In the genomic region with DNA sequence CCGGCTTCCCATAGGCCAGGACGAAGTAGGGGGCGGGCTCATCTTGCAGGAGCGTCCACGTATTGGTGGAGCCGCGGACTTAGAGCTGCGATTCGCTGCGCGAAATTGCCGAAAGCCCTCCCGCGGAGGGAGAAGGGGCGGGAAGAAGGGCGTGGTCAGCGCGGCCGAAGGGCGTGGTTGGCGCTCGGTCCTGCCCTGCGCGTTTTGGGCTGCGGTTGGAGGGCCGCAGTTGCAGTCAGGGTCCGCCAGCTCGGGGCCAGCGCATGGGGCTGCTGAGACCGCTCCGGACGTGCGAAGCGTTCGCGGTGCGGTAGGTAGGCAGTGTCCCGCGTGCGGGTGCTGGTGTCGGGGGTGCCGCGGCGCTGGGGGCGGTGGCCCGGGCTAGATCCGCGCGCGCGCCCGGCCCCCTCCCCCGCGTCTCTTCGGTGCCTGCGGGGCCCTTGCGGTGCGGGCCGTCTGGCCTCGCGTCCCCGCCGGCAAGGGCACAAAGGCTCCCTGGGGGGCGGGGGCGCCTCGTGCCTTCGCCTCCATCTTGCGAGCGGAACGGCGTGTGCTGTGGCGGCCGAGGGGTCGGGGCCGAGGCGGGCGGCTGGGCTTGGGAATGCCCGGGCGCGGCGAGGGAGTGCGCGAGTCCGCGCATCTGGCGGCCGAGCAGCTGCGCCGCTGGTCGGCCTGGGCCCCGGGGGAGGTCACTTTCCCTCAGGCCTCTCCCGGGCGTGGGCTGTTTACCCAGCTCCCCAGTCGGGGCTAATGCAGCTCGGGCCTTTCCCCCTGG, we compare ENCODE assay signal across 8 cellular contexts. TPM values are rescaled to one million over a fixed set of nuclear protein-coding genes. Genes with fewer than 3 reads are reported as not detected.
DNase-seq lines count a peak whose midpoint lies in the region; ATAC-seq and TF ChIP-seq lines count a peak whose summit lies in the region.

A gene with protein sequence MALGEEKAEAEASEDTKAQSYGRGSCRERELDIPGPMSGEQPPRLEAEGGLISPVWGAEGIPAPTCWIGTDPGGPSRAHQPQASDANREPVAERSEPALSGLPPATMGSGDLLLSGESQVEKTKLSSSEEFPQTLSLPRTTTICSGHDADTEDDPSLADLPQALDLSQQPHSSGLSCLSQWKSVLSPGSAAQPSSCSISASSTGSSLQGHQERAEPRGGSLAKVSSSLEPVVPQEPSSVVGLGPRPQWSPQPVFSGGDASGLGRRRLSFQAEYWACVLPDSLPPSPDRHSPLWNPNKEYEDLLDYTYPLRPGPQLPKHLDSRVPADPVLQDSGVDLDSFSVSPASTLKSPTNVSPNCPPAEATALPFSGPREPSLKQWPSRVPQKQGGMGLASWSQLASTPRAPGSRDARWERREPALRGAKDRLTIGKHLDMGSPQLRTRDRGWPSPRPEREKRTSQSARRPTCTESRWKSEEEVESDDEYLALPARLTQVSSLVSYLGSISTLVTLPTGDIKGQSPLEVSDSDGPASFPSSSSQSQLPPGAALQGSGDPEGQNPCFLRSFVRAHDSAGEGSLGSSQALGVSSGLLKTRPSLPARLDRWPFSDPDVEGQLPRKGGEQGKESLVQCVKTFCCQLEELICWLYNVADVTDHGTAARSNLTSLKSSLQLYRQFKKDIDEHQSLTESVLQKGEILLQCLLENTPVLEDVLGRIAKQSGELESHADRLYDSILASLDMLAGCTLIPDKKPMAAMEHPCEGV (plus strand): TSS at position 202 of the 775 bp plus-strand sequence. CDS start 13,029 bp downstream, outside the sequence.

- H2AFZ ChIP-seq in Loucy (ENCODE audit: low read length): peak within 1 kb of the TSS; percentile 92

- no peaks in the 10 kb centered on the region for H3K9me2 ChIP-seq in Loucy (replicated peaks; ENCODE audit: low read depth, low read length)

- TF ChIP-seq CTCF in Loucy (conservative IDR thresholded peaks at IDR 0.05; ENCODE audit: low read length): no peak
- no peak for TF ChIP-seq CTCF in RWPE2 (IDR thresholded peaks at IDR 0.05; ENCODE audit: poor library complexity, severe bottlenecking)
- TF ChIP-seq CTCF in fibroblast of pulmonary artery (IDR thresholded peaks at IDR 0.05; ENCODE audit: low read length, missing control alignments): no peak
- no peak for TF ChIP-seq CTCF in natural killer cell (IDR thresholded peaks at IDR 0.05)

- no peaks in the 10 kb centered on the region for H3F3A ChIP-seq in Loucy (ENCODE audit: low read depth)

- H3K4me3 Mint-ChIP-seq in natural killer cell: peak within 1 kb of the TSS; percentile 97

- intact Hi-C loops in natural killer cell (cut with micrococcal nuclease): loop anchor here (2.0 to 10.0 kb wide), 3 partner anchors 74 to 412 kb away; a partner anchor contains a TSS

- H3K9me3 ChIP-seq in Loucy (ENCODE audit: insufficient read depth, low read depth, low read length) (no peaks in the 10 kb centered on the region), RWPE2 (ENCODE audit: severe bottlenecking) (no peaks in the 10 kb centered on the region)

- peak within 1 kb of the TSS; percentile 76 for H3K9ac ChIP-seq in Loucy (ENCODE audit: low read depth, low read length, poor library complexity, severe bottlenecking)

- H3K36me3 ChIP-seq in H7 (replicated peaks; ENCODE audit: control insufficient read depth, insufficient read depth, low read length) (no peaks in the 10 kb centered on the region), Loucy (ENCODE audit: insufficient read depth, low read length) (no peaks in the 10 kb centered on the region), RWPE2 (ENCODE audit: low read depth) (no peaks in the 10 kb centered on the region)

- H3K9me3 Mint-ChIP-seq in natural killer cell: no peaks in the 10 kb centered on the region

- H3K27me3 ChIP-seq in H7 (ENCODE audit: control insufficient read depth, insufficient read depth, low read length) (peaks cover 2% of the 10 kb centered on the region; the same call in 1 of the 2 replicates), Loucy (ENCODE audit: insufficient read depth, low read length, poor library complexity, severe bottlenecking) (no peaks in the 10 kb centered on the region), RWPE2 (ENCODE audit: insufficient read depth, poor library complexity, severe bottlenecking) (no peaks in the 10 kb centered on the region)

- peaks cover 10% of the 10 kb centered on the region for H4K20me1 ChIP-seq in Loucy (ENCODE audit: insufficient read depth, low read length, poor library complexity, severe bottlenecking)

- DNase-seq in ELR (ENCODE audit: low read depth) (peak; percentile 98), H7 (peak; percentile 97), RWPE2 (ENCODE audit: low spot score) (peak; percentile 95), fibroblast of pulmonary artery (ENCODE audit: low read depth) (peak; percentile 98), natural killer cell (peak; percentile 95)
- peak; percentile 95 for DNase-seq in activated effector memory CD4-positive, alpha-beta T cell treated with Interleukin-2 at 50 U/mL for 16 hours
- DNase-seq in stimulated activated naive CD4-positive, alpha-beta T cell (lab: John Stamatoyannopoulos, UW): peak; percentile 91 to 95 (median 93)

- H3K27ac ChIP-seq in RWPE2 (ENCODE audit: poor library complexity, severe bottlenecking): peak within 1 kb of the TSS; percentile 7

- H3K27ac Mint-ChIP-seq in natural killer cell: peak within 1 kb of the TSS; percentile 86 to 93

- H3K79me2 ChIP-seq in Loucy (ENCODE audit: insufficient read depth, low read length): peaks cover 49% of the 10 kb centered on the region

- H3K4me1 ChIP-seq in Loucy (ENCODE audit: insufficient read depth, low read length, poor library complexity, severe bottlenecking) (peaks cover 62% of the 10 kb centered on the region), RWPE2 (ENCODE audit: insufficient read depth, poor library complexity, severe bottlenecking) (peaks cover 7% of the 10 kb centered on the region)

- peak within 1 kb of the TSS; percentile 98 for H3K4me2 ChIP-seq in Loucy (ENCODE audit: low read depth, low read length, poor library complexity, severe bottlenecking)

- no peaks in the 10 kb centered on the region for H3K27me3 Mint-ChIP-seq in natural killer cell (ENCODE audit: low read depth in 2 of 2)

- H3K36me3 Mint-ChIP-seq in natural killer cell: no peaks in the 10 kb centered on the region

- ATAC-seq in RWPE2 (ENCODE audit: low read depth) (peak; percentile 98), natural killer cell (peak; percentile 95 to 99 (median 95))

- H3K4me1 Mint-ChIP-seq in natural killer cell: peaks cover 30 to 36% of the 10 kb centered on the region in 2 donors

- H3K4me3 ChIP-seq in H7 (ENCODE audit: insufficient read depth, low read depth, low read length) (peak within 1 kb of the TSS; percentile 73), Loucy (ENCODE audit: low read length, poor library complexity, severe bottlenecking) (peak within 1 kb of the TSS; percentile 79), RWPE2 (ENCODE audit: severe bottlenecking) (peak within 1 kb of the TSS; percentile 71), fibroblast of pulmonary artery (replicated peaks; ENCODE audit: low read depth, low read length) (peak within 1 kb of the TSS; percentile 78)

RNA-seq across cellular contexts. Expression of the gene that starts here (rescaled TPM):
- total RNA-seq in H7 (2014; rRNA removed; shearing (Covaris generic)): 10.3 and 15.1 TPM in 2 replicates
- 1 to 10 TPM; 5.6 to 8.3 (median 5.8) TPM for total RNA-seq in natural killer cell

Comparison
In these comparisons a context has a peak if more than half of its experiments do, and no peak if none do; other contexts are left out.
1. Peak in every context shown above with its lines: DNase-seq, ATAC-seq, H3K4me3 ChIP-seq and H3K27ac ChIP-seq.